Comparison of ENCODE assay signal across 13 cellular contexts in the genomic region with DNA sequence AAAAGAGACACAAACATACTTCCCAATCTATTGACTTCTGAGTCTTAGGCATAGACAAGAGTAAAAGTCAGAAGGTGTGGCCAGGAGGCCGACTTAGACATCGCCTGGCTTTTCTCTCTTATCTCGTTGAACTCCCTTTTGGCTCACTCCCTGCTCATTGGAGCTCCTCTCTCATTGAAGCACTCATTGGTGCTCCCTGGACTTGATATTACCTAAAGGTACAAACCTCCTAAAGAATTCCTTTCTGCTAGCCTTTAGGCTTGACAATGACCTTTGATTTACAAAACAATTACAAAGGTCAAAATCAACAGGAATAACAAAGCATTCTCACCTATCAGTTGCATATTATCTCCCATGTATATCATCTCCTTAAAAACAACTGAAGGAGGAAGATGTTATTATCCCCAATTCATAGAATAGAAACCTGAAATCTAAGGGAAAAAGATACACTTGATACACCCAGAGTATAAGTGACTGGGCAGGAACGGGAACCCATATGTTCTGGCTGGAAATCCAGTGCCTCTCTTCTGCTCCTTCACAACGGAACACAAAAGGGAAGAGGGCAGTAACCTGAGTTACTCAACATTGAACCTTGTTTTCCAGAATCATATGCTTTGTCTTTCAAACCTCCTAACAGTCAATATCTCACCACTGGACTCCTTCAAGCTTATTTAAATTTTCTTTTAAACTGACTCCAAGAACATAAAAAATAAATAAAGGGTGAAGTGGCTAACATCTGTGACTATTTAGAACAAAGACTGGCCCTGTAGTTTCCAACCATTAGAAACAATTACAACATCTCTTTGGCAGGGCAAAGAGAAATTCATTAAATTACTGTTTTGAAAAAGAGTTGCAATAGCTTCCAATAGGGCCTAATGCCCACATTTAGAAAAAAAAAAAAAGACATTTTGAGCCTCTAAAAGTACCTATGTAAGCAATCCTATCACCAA.
"Had no signal": no experiment of that assay in that cellular context is flagged by ENCODE, and none has a peak within 500 bp of the region (broad histone marks: within the 10 kb centered on the region; RNA-seq: fewer than 3 reads in every experiment).

No MANE protein-coding gene starts in this region.

- DNase-seq: activated CD4-positive, alpha-beta memory T cell treated with anti-CD3 and anti-CD28 coated beads for 36 hours; activated CD4-positive, alpha-beta T cell treated with anti-CD3 and anti-CD28 coated beads for 1 hour; activated naive CD8-positive, alpha-beta T cell treated with anti-CD3 and anti-CD28 coated beads, Interleukin-2, amount 10 ng/mL, durations not matched to agents 7 days and 5 days; activated T-cell treated with anti-CD3 and anti-CD28 coated beads, Interleukin-2, amount 50 U/mL, for 48 hours; aorta; esophagus squamous epithelium; ovary; retina; stomach; T-helper 9 cell had no signal

- H3K27ac ChIP-seq: esophagus squamous epithelium, gastroesophageal sphincter, ovary, skin epidermis, stomach had no signal

- H3K36me3 ChIP-seq: esophagus squamous epithelium, gastroesophageal sphincter, ovary, stomach had no signal

- H3K4me3 ChIP-seq: esophagus squamous epithelium, gastroesophageal sphincter, ovary, skin epidermis, stomach had no signal

- H3K4me1 Mint-ChIP-seq: activated naive CD8-positive, alpha-beta T cell treated with anti-CD3 and anti-CD28 coated beads, Interleukin-2, amount 10 ng/mL, durations not matched to agents 7 days and 5 days; neural crest cell had no signal

- H3K27ac Mint-ChIP-seq: activated CD4-positive, alpha-beta memory T cell treated with anti-CD3 and anti-CD28 coated beads for 36 hours; activated naive CD8-positive, alpha-beta T cell treated with anti-CD3 and anti-CD28 coated beads, Interleukin-2, amount 10 ng/mL, durations not matched to agents 7 days and 5 days had no signal

- H3K27me3 Mint-ChIP-seq: activated CD4-positive, alpha-beta memory T cell treated with anti-CD3 and anti-CD28 coated beads for 36 hours; activated naive CD8-positive, alpha-beta T cell treated with anti-CD3 and anti-CD28 coated beads, Interleukin-2, amount 10 ng/mL, durations not matched to agents 7 days and 5 days had no signal

- H3K4me3 Mint-ChIP-seq: activated CD4-positive, alpha-beta memory T cell treated with anti-CD3 and anti-CD28 coated beads for 36 hours; activated naive CD8-positive, alpha-beta T cell treated with anti-CD3 and anti-CD28 coated beads, Interleukin-2, amount 10 ng/mL, durations not matched to agents 7 days and 5 days; neural crest cell had no signal

- H3K9me3 ChIP-seq: esophagus squamous epithelium, gastroesophageal sphincter, ovary, stomach had no signal

- H3K4me1 ChIP-seq: esophagus squamous epithelium, gastroesophageal sphincter, stomach had no signal

- H3K27me3 ChIP-seq: esophagus squamous epithelium, gastroesophageal sphincter, ovary, stomach had no signal

- H3K36me3 Mint-ChIP-seq: activated CD4-positive, alpha-beta memory T cell treated with anti-CD3 and anti-CD28 coated beads for 36 hours; activated naive CD8-positive, alpha-beta T cell treated with anti-CD3 and anti-CD28 coated beads, Interleukin-2, amount 10 ng/mL, durations not matched to agents 7 days and 5 days had no signal
